Comparison of ENCODE assay signal across 19 cellular contexts in genomic region chr13:40355126-40355719, GRCh38.
DNase-seq lines count a peak whose midpoint lies in the region; ATAC-seq and TF ChIP-seq lines count a peak whose summit lies in the region.
"Had no signal": no experiment of that assay in that cellular context is flagged by ENCODE, and none has a peak within 500 bp of the region (broad histone marks: within the 10 kb centered on the region; RNA-seq: fewer than 3 reads in every experiment).

No MANE protein-coding gene starts in this region.

- no peaks in the 10 kb centered on the region for H3K27me3 Mint-ChIP-seq in activated naive CD4-positive, alpha-beta T cell treated with anti-CD3 and anti-CD28 coated beads for 36 hours (ENCODE audit: low read depth)
- peaks cover 9% of the 10 kb centered on the region for H3K27me3 Mint-ChIP-seq in activated naive CD4-positive, alpha-beta T cell treated with anti-CD3 and anti-CD28 coated beads, Interleukin-2, amount 10 ng/mL, durations not matched to agents 7 days and 5 days
- H3K27me3 Mint-ChIP-seq in endodermal cell (ENCODE audit: insufficient read depth): no peaks in the 10 kb centered on the region
- H3K27me3 Mint-ChIP-seq in stimulated activated memory B cell treated with anti-CD40 and anti-IgM and Interleukin-4, amounts not matched to agents 10 μg/mL and 1 μg/mL and 100 μg/mL, for 72 hours: no peaks in the 10 kb centered on the region

- no peaks in the 10 kb centered on the region for H3K9me3 ChIP-seq in endodermal cell (ENCODE audit: control insufficient read depth, low read length)
- no peaks in the 10 kb centered on the region for H3K9me3 ChIP-seq in aorta (ENCODE audit: control insufficient read depth, low read length)
- H3K9me3 ChIP-seq: A549 had no signal

- intact Hi-C loops in activated naive CD4-positive, alpha-beta T cell treated with anti-CD3 and anti-CD28 coated beads for 36 hours (cut with micrococcal nuclease): no loop called here
- intact Hi-C loops in left ventricle myocardium superior (cut with micrococcal nuclease): no loop called here
- intact Hi-C loops in aorta (cut with DNase I): no loop called here

- H3K27me3 ChIP-seq in endodermal cell (ENCODE audit: control insufficient read depth, insufficient read depth, low read length, poor library complexity, severe bottlenecking) (no peaks in the 10 kb centered on the region), aorta (ENCODE audit: control insufficient read depth in 1 of 2, insufficient read depth in 2 of 2, low read length in 1 of 2) (no peaks in the 10 kb centered on the region)

- CTCF ChIA-PET in activated naive CD4-positive, alpha-beta T cell treated with anti-CD3 and anti-CD28 coated beads for 36 hours (lab: Charles Lee): no interaction called here
- CTCF ChIA-PET in activated naive CD4-positive, alpha-beta T cell treated with anti-CD3 and anti-CD28 coated beads, Interleukin-2, amount 10 ng/mL, durations not matched to agents 7 days and 5 days (lab: Charles Lee): no interaction called here

- no peaks in the 10 kb centered on the region for H3K9me3 Mint-ChIP-seq in activated naive CD4-positive, alpha-beta T cell treated with anti-CD3 and anti-CD28 coated beads for 36 hours
- H3K9me3 Mint-ChIP-seq in activated naive CD4-positive, alpha-beta T cell treated with anti-CD3 and anti-CD28 coated beads, Interleukin-2, amount 10 ng/mL, durations not matched to agents 7 days and 5 days: no peaks in the 10 kb centered on the region
- H3K9me3 Mint-ChIP-seq in endodermal cell: peaks cover 3% of the 10 kb centered on the region
- H3K9me3 Mint-ChIP-seq in stimulated activated memory B cell treated with anti-CD40 and anti-IgM and Interleukin-4, amounts not matched to agents 10 μg/mL and 1 μg/mL and 100 μg/mL, for 72 hours: no peaks in the 10 kb centered on the region

- H3K27ac Mint-ChIP-seq in activated naive CD4-positive, alpha-beta T cell treated with anti-CD3 and anti-CD28 coated beads for 36 hours: no peak overlapping the region
- no peak overlapping the region for H3K27ac Mint-ChIP-seq in activated naive CD4-positive, alpha-beta T cell treated with anti-CD3 and anti-CD28 coated beads, Interleukin-2, amount 10 ng/mL, durations not matched to agents 7 days and 5 days
- peak overlapping the region; percentile 65 for H3K27ac Mint-ChIP-seq in endodermal cell
- H3K27ac Mint-ChIP-seq in stimulated activated memory B cell treated with anti-CD40 and anti-IgM and Interleukin-4, amounts not matched to agents 10 μg/mL and 1 μg/mL and 100 μg/mL, for 72 hours: peak overlapping the region; percentile 36
- H3K27ac Mint-ChIP-seq: HFFc6 had no signal

- WGBS in endodermal cell (ENCODE audit: insufficient coverage in 1 of 2, insufficient read length in 1 of 2), 2 experiments: 72 to 96% methylated on average over 5 to 6 of the region's 6 CpGs
- WGBS in aorta, 2 donors: 97 to 98% methylated on average over 6 of the region's 6 CpGs

- ATAC-seq in stimulated activated memory B cell treated with anti-CD40 and anti-IgM and Interleukin-4, amounts not matched to agents 10 μg/mL and 1 μg/mL and 100 μg/mL, for 72 hours: peak; percentile 27
- ATAC-seq in left ventricle myocardium superior (no peak), aorta (ENCODE audit: low FRiP score) (no peak)
- ATAC-seq: A549, HepG2, PC-3 had no signal

- H3K27ac ChIP-seq in endodermal cell (ENCODE audit: low read depth, low read length): no peak overlapping the region
- H3K27ac ChIP-seq in aorta (ENCODE audit: low read depth in 1 of 2, low read length in 2 of 2): no peak overlapping the region
- H3K27ac ChIP-seq: A549, C4-2B, KMS-11, RWPE1 had no signal

- DNase-seq in activated naive CD4-positive, alpha-beta T cell treated with anti-CD3 and anti-CD28 coated beads for 36 hours: peak; percentile 52
- DNase-seq in activated naive CD4-positive, alpha-beta T cell treated with anti-CD3 and anti-CD28 coated beads, Interleukin-2, amount 10 ng/mL, durations not matched to agents 7 days and 5 days: no peak
- DNase-seq in endodermal cell (peak; percentile 76), mucosa of gallbladder (ENCODE audit: low spot score) (peak; percentile 34), left ventricle myocardium superior (no peak), HuH-7.5 (ENCODE audit: low spot score) (no peak), aorta (no peak)
- DNase-seq: COR-L47, HFFc6, NCI-H1436, NCI-H2029 treated with DMSO at 0.1 percent for 48 hours, NCI-H446 treated with DMSO at 0.1 percent for 48 hours, PC-3 had no signal

- H3K4me1 ChIP-seq in endodermal cell (ENCODE audit: control insufficient read depth, insufficient read depth, low read length) (peaks cover 13% of the 10 kb centered on the region), aorta (ENCODE audit: control insufficient read depth in 1 of 2, insufficient read depth in 2 of 2, low read length in 2 of 2) (no peaks in the 10 kb centered on the region)
- H3K4me1 ChIP-seq: A549 had no signal

- H3K36me3 Mint-ChIP-seq in activated naive CD4-positive, alpha-beta T cell treated with anti-CD3 and anti-CD28 coated beads for 36 hours (ENCODE audit: low read depth): no peaks in the 10 kb centered on the region
- H3K36me3 Mint-ChIP-seq in activated naive CD4-positive, alpha-beta T cell treated with anti-CD3 and anti-CD28 coated beads, Interleukin-2, amount 10 ng/mL, durations not matched to agents 7 days and 5 days: no peaks in the 10 kb centered on the region
- H3K36me3 Mint-ChIP-seq in endodermal cell (ENCODE audit: low read depth): no peaks in the 10 kb centered on the region
- H3K36me3 Mint-ChIP-seq in stimulated activated memory B cell treated with anti-CD40 and anti-IgM and Interleukin-4, amounts not matched to agents 10 μg/mL and 1 μg/mL and 100 μg/mL, for 72 hours: no peaks in the 10 kb centered on the region

- no peak overlapping the region for H3K9ac ChIP-seq in endodermal cell (ENCODE audit: extremely low read depth, low read length, poor library complexity, severe bottlenecking)
- H3K9ac ChIP-seq: KMS-11 had no signal

- peaks cover 12% of the 10 kb centered on the region for H3K4me1 Mint-ChIP-seq in activated naive CD4-positive, alpha-beta T cell treated with anti-CD3 and anti-CD28 coated beads for 36 hours (ENCODE audit: low read depth)
- peaks cover 12% of the 10 kb centered on the region for H3K4me1 Mint-ChIP-seq in activated naive CD4-positive, alpha-beta T cell treated with anti-CD3 and anti-CD28 coated beads, Interleukin-2, amount 10 ng/mL, durations not matched to agents 7 days and 5 days
- peaks cover 42% of the 10 kb centered on the region for H3K4me1 Mint-ChIP-seq in endodermal cell
- H3K4me1 Mint-ChIP-seq in stimulated activated memory B cell treated with anti-CD40 and anti-IgM and Interleukin-4, amounts not matched to agents 10 μg/mL and 1 μg/mL and 100 μg/mL, for 72 hours: no peaks in the 10 kb centered on the region

- no peak overlapping the region for H3K4me3 Mint-ChIP-seq in activated naive CD4-positive, alpha-beta T cell treated with anti-CD3 and anti-CD28 coated beads for 36 hours
- H3K4me3 Mint-ChIP-seq in activated naive CD4-positive, alpha-beta T cell treated with anti-CD3 and anti-CD28 coated beads, Interleukin-2, amount 10 ng/mL, durations not matched to agents 7 days and 5 days: no peak overlapping the region
- peak overlapping the region; percentile 50 for H3K4me3 Mint-ChIP-seq in endodermal cell
- no peak overlapping the region for H3K4me3 Mint-ChIP-seq in stimulated activated memory B cell treated with anti-CD40 and anti-IgM and Interleukin-4, amounts not matched to agents 10 μg/mL and 1 μg/mL and 100 μg/mL, for 72 hours
- H3K4me3 Mint-ChIP-seq: HFFc6 had no signal

- H3K36me3 ChIP-seq in endodermal cell (ENCODE audit: control insufficient read depth, insufficient read depth, low read length): no peaks in the 10 kb centered on the region
- H3K36me3 ChIP-seq in aorta (ENCODE audit: control insufficient read depth in 1 of 2, insufficient read depth in 2 of 2, low read length in 1 of 2): no peaks in the 10 kb centered on the region

- no peak for TF ChIP-seq CTCF in endodermal cell (conservative IDR thresholded peaks at IDR 0.05)

- H3K4me3 ChIP-seq in endodermal cell (ENCODE audit: low read length): peak overlapping the region; percentile 15
- no peak overlapping the region for H3K4me3 ChIP-seq in aorta (ENCODE audit: low read length in 2 of 2)
- H3K4me3 ChIP-seq: A549 had no signal

Comparison
In these comparisons a context has a peak if more than half of its experiments do, and no peak if none do; other contexts are left out.
1. DNase-seq: peak in activated naive CD4-positive, alpha-beta T cell treated with anti-CD3 and anti-CD28 coated beads for 36 hours (single experiment), endodermal cell (single experiment) and mucosa of gallbladder (single experiment); none in activated naive CD4-positive, alpha-beta T cell treated with anti-CD3 and anti-CD28 coated beads, Interleukin-2, amount 10 ng/mL, durations not matched to agents 7 days and 5 days (single experiment), left ventricle myocardium superior (single experiment), HuH-7.5 (single experiment) and aorta (0 of 2).
2. H3K27ac Mint-ChIP-seq: peak in endodermal cell (single experiment) and stimulated activated memory B cell treated with anti-CD40 and anti-IgM and Interleukin-4, amounts not matched to agents 10 μg/mL and 1 μg/mL and 100 μg/mL, for 72 hours (single experiment); none in activated naive CD4-positive, alpha-beta T cell treated with anti-CD3 and anti-CD28 coated beads for 36 hours (single experiment) and activated naive CD4-positive, alpha-beta T cell treated with anti-CD3 and anti-CD28 coated beads, Interleukin-2, amount 10 ng/mL, durations not matched to agents 7 days and 5 days (single experiment).